Comparison of ENCODE assay signal across 23 cellular contexts in genomic region chr2:38435775-38436174, GRCh38. TPM values are rescaled to one million over a fixed set of nuclear protein-coding genes. Genes with fewer than 3 reads are reported as not detected.
A peak's percentile ranks its signal among the peaks of the same experiment; 100 is the strongest.
DNase-seq lines count a peak whose midpoint lies in the region; ATAC-seq, FAIRE-seq and TF ChIP-seq lines count a peak whose summit lies in the region.
"Had no signal": no experiment of that assay in that cellular context is flagged by ENCODE, and none has a peak within 500 bp of the region (broad histone marks: within the 10 kb centered on the region; RNA-seq: fewer than 3 reads in every experiment).

No MANE protein-coding gene starts in this region.

- no peaks in the 10 kb centered on the region for H4K20me1 ChIP-seq in HepG2 (ENCODE audit: insufficient read depth, low read length)
- H4K20me1 ChIP-seq: BLaER1 treated with 17β-estradiol and CSF1 and Interleukin-3, amounts not matched to agents 10 nM and 100 nM had no signal

- H3K27ac ChIP-seq in HepG2 (ENCODE audit: extremely low read length, insufficient read depth, low read length), result peak overlapping the region; percentile 9
- H3K27ac ChIP-seq in right lobe of liver, result no peak overlapping the region
- peak overlapping the region in 2 of 3 donors; percentile 8 to 19 for H3K27ac ChIP-seq in thyroid gland
- H3K27ac ChIP-seq: A549; BLaER1 treated with 17β-estradiol and CSF1 and Interleukin-3, amounts not matched to agents 10 nM and 100 nM had no signal

- H3K36me3 ChIP-seq in HepG2 (replicated peaks in 1 of 2; ENCODE audit: control insufficient read depth in 1 of 2, insufficient read depth in 2 of 2, low read length in 2 of 2), result no peaks in the 10 kb centered on the region
- H3K36me3 ChIP-seq in right lobe of liver, result no peaks in the 10 kb centered on the region
- no peaks in the 10 kb centered on the region for H3K36me3 ChIP-seq in thyroid gland
- H3K36me3 ChIP-seq: BE2C; BLaER1 treated with 17β-estradiol and CSF1 and Interleukin-3, amounts not matched to agents 10 nM and 100 nM; HAP-1 had no signal

- FAIRE-seq in HepG2 (lab: Jason Lieb, UNC), result no peak
- FAIRE-seq: A549, GM12891, GM18507, H54 had no signal

- no peak for TF ChIP-seq RAD21 in HepG2 (CRISPR knock-in tag; IDR thresholded peaks at IDR 0.05)

- POLR2A ChIA-PET in HepG2 (lab: Yijun Ruan, JAX), result no interaction called here

- TF ChIP-seq EP300 in HepG2 (IDR thresholded peaks at IDR 0.05; ENCODE audit: low read depth in 2 of 2, low read length in 2 of 2), result no peak
- no peak for TF ChIP-seq EP300 in HepG2 (CRISPR knock-in tag; IDR thresholded peaks at IDR 0.05; ENCODE audit: borderline replicate concordance)

- H3K27me3 ChIP-seq in HepG2 (ENCODE audit: control insufficient read depth in 1 of 2, insufficient read depth in 2 of 2, low read length in 2 of 2) (no peaks in the 10 kb centered on the region), right lobe of liver (no peaks in the 10 kb centered on the region), thyroid gland (no peaks in the 10 kb centered on the region)
- H3K27me3 ChIP-seq: BE2C; BLaER1 treated with 17β-estradiol and CSF1 and Interleukin-3, amounts not matched to agents 10 nM and 100 nM had no signal

- TF ChIP-seq POLR2A in HepG2 (IDR thresholded peaks at IDR 0.05; ENCODE audit: insufficient read depth in 1 of 2, low read depth in 2 of 2, low read length in 2 of 2), result no peak
- no peak for TF ChIP-seq POLR2A in right lobe of liver (IDR thresholded peaks at IDR 0.05)
- TF ChIP-seq POLR2A in thyroid gland (IDR thresholded peaks at IDR 0.05), result no peak

- H3K9me3 ChIP-seq in HepG2 (ENCODE audit: low read length) (no peaks in the 10 kb centered on the region; the same call in 1 of the 2 replicates), right lobe of liver (no peaks in the 10 kb centered on the region), thyroid gland (no peaks in the 10 kb centered on the region)
- H3K9me3 ChIP-seq: A549, BE2C, HAP-1 had no signal

- intact Hi-C loops in HepG2 (cut with micrococcal nuclease; ENCODE audit: unreplicated experiment) (loop anchor here (1.0 kb wide), 1 partner anchor 30 kb away; no protein-coding TSS in a partner anchor), right lobe of liver (cut with DNase I) (no loop called here), thyroid gland (cut with DNase I) (no loop called here)

- DNase-seq in HepG2 (ENCODE audit: low spot score), result no peak
- no peak for DNase-seq in right lobe of liver
- DNase-seq in thyroid gland, result no peak
- DNase-seq: 8988T; ACHN; AML-193; BE2C; Calu3; CD4-positive, alpha-beta memory T cell; COR-L47; DMS79 treated with DMSO at 0.1 percent for 48 hours; GF-D8; GOT3; HFFc6 had no signal

- H3K4me3 ChIP-seq in HepG2 (replicated peaks in 1 of 3; ENCODE audit: insufficient read depth in 1 of 3, low read depth in 2 of 3, low read length in 3 of 3) (no peak overlapping the region), right lobe of liver (no peak overlapping the region), thyroid gland (replicated peaks in 1 of 3) (no peak overlapping the region)
- H3K4me3 ChIP-seq: A549; BLaER1 treated with 17β-estradiol and CSF1 and Interleukin-3, amounts not matched to agents 10 nM and 100 nM; HAP-1 had no signal

- in situ Hi-C loops in HepG2 (cut with HindIII; ENCODE audit: extremely low pct_ligation_motif_present, low pct_unique_long_range_greater_than_20kb), result no loop called here

- no peak overlapping the region for H3K9ac ChIP-seq in HepG2 (ENCODE audit: insufficient read depth, low read depth, low read length)
- H3K9ac ChIP-seq: BLaER1 treated with 17β-estradiol and CSF1 and Interleukin-3, amounts not matched to agents 10 nM and 100 nM had no signal

- H2AFZ ChIP-seq in HepG2 (ENCODE audit: low read length), result no peak overlapping the region

- no TSS peak for BruUV-seq in HepG2 (replicated peaks; lab: Mats Ljungman, UMichigan)

- CTCF ChIA-PET in HepG2 (lab: Yijun Ruan, JAX; ENCODE audit: low intra/inter-chr PET ratio, low total read pairs), result no interaction called here

- TF ChIP-seq CTCF in HepG2 (CRISPR knock-in tag; IDR thresholded peaks at IDR 0.05), result no peak
- no peak for TF ChIP-seq CTCF in right lobe of liver (IDR thresholded peaks at IDR 0.05)
- no peak for TF ChIP-seq CTCF in thyroid gland (IDR thresholded peaks at IDR 0.05)

- peaks cover 82% of the 10 kb centered on the region for H3K4me1 ChIP-seq in HepG2 (ENCODE audit: insufficient read depth, low read length)
- H3K4me1 ChIP-seq in right lobe of liver, result peaks cover 0 to 19% (median 5%) of the 10 kb centered on the region in 4 donors
- peaks cover 47 to 69% of the 10 kb centered on the region in 2 donors for H3K4me1 ChIP-seq in thyroid gland
- H3K4me1 ChIP-seq: BLaER1 treated with 17β-estradiol and CSF1 and Interleukin-3, amounts not matched to agents 10 nM and 100 nM had no signal

- 45% methylated on average over 2 of the region's 2 CpGs for WGBS in HepG2 (ENCODE audit: low lambda C conversion rate)
- 78% methylated on average over 2 of the region's 2 CpGs for WGBS in right lobe of liver (ENCODE audit: insufficient coverage, low coverage, low lambda C conversion rate, missing lambda C conversion rate)
- 82 to 92% methylated on average over 2 of the region's 2 CpGs for WGBS in thyroid gland, 2 donors

- H3K79me2 ChIP-seq in HepG2 (ENCODE audit: insufficient read depth, low read length), result no peaks in the 10 kb centered on the region

- no peak for ATAC-seq in HepG2
- ATAC-seq in right lobe of liver, result no peak
- ATAC-seq in SK-N-SH treated with all-trans-retinoic acid at 6 μM for 48 hours, result no peak; the same call in 2 of the 3 replicates
- ATAC-seq in GM19395 (IDR thresholded peaks at IDR 0.05; ENCODE audit: unreplicated experiment), result no peak
- ATAC-seq in HG03135 (IDR thresholded peaks at IDR 0.05; ENCODE audit: unreplicated experiment), result no peak
- ATAC-seq: A549 had no signal

- peak overlapping the region; percentile 59 for H3K4me2 ChIP-seq in HepG2 (ENCODE audit: low read depth, low read length)
- H3K4me2 ChIP-seq: A549; BLaER1 treated with 17β-estradiol and CSF1 and Interleukin-3, amounts not matched to agents 10 nM and 100 nM had no signal

TF ChIP-seq in HepG2, 621 proteins besides CTCF, POLR2A, EP300 and RAD21:
- TF ChIP-seq ZNF773 (CRISPR knock-in tag; IDR thresholded peaks at IDR 0.05; ENCODE audit: borderline replicate concordance), result no peak
- peak; percentile 51; the same call in 1 of the 2 replicates for TF ChIP-seq ZNF564 (CRISPR knock-in tag; IDR thresholded peaks at IDR 0.05)
- no peak for TF ChIP-seq ATF7-NPFF (CRISPR knock-in tag; IDR thresholded peaks at IDR 0.05; ENCODE audit: low read depth)
- 0 out of 2 replicates have a peak, but pooled peaks have one; percentile 3 for TF ChIP-seq ZNF747 (CRISPR knock-in tag; IDR thresholded peaks at IDR 0.05; ENCODE audit: borderline replicate concordance)
- TF ChIP-seq STAG1 (CRISPR knock-in tag; IDR thresholded peaks at IDR 0.05), result no peak

TF ChIP-seq in SK-N-SH treated with all-trans-retinoic acid at 6 μM for 48 hours, 23 proteins besides CTCF, POLR2A, EP300 and RAD21:
- no peak for TF ChIP-seq PATZ1 (CRISPR knock-in tag; IDR thresholded peaks at IDR 0.05; ENCODE audit: borderline replicate concordance)
- peak; percentile 45; the same call in 1 of the 2 replicates for TF ChIP-seq TCF4 (CRISPR knock-in tag; IDR thresholded peaks at IDR 0.05; ENCODE audit: borderline replicate concordance)
- TF ChIP-seq ZFP30 (CRISPR knock-in tag; IDR thresholded peaks at IDR 0.05), result no peak
- 0 out of 2 replicates have a peak, but pooled peaks have one; percentile 15 for TF ChIP-seq ISL1 (CRISPR knock-in tag; IDR thresholded peaks at IDR 0.05)

RNA-seq across cellular contexts. Expression of gene ATL2, which starts 58.7 kb away (rescaled TPM):
- total RNA-seq in HepG2 (2016; rRNA removed; fragmentation: Illumina TruSeq; extraction: Trizol) (110 and 119 TPM in 2 replicates), right lobe of liver (10 to 100 TPM; 39.1 to 57.5 (median 46.3) TPM), thyroid gland (100 to 1,000 TPM; 126 to 267 (median 146) TPM)
- total RNA-seq in HepG2 (2016; cell fraction: cytosol; rRNA removed; fragmentation: Illumina TruSeq; extraction: Trizol; ENCODE audit: low read depth), result 27.7 and 31.0 TPM in 2 replicates
- total RNA-seq in HepG2 (2016; cell fraction: insoluble cytoplasmic fraction; rRNA removed; fragmentation: Illumina TruSeq; extraction: Trizol), result 103 and 118 TPM in 2 replicates
- total RNA-seq in HepG2 (2016; cell fraction: membrane; rRNA removed; fragmentation: Illumina TruSeq; extraction: Trizol), result 27.3 and 34.4 TPM in 2 replicates
- total RNA-seq in HepG2 (2016; cell fraction: nucleus; rRNA removed; fragmentation: Illumina TruSeq; extraction: Trizol), result 180 and 190 TPM in 2 replicates
- 38.7 and 56.5 TPM in 2 replicates for polyA plus RNA-seq in HepG2 (2011; rRNA removed)
- 38.9 and 55.1 TPM in 2 replicates for polyA plus RNA-seq in HepG2 (2011; cell fraction: cytosol; rRNA removed)
- polyA plus RNA-seq in HepG2 (2011; cell fraction: nucleus; rRNA removed), result 187 and 191 TPM in 2 replicates
- polyA plus RNA-seq in HepG2 (2012), result 70.4 and 80.6 TPM in 2 replicates
- 4.2 and 4.6 TPM in 2 replicates for polyA plus RNA-seq in HepG2 (2016; cell fraction: cytosol; fragmentation: Illumina TruSeq; extraction: Trizol; ENCODE audit: low read depth)
- 56.7 and 61.4 TPM in 2 replicates for polyA plus RNA-seq in HepG2 (2016; cell fraction: insoluble cytoplasmic fraction; fragmentation: Illumina TruSeq; extraction: Trizol; ENCODE audit: low read depth)
- 9.8 and 13.3 TPM in 2 replicates for polyA plus RNA-seq in HepG2 (2016; cell fraction: membrane; fragmentation: Illumina TruSeq; extraction: Trizol; ENCODE audit: low read depth)
- polyA plus RNA-seq in HepG2 (2016; cell fraction: nucleus; fragmentation: Illumina TruSeq; extraction: Trizol; ENCODE audit: insufficient read depth, low read depth), result 166 and 178 TPM in 2 replicates
- 27.4 and 51.2 TPM in 2 replicates for polyA minus RNA-seq in HepG2 (2011; rRNA and poly(A)+ RNA removed; ENCODE audit: low replicate concordance)
- 39.4 and 47.8 TPM in 2 replicates for polyA minus RNA-seq in HepG2 (2011; cell fraction: cytosol; rRNA and poly(A)+ RNA removed)
- polyA minus RNA-seq in HepG2 (2011; cell fraction: nucleus; rRNA and poly(A)+ RNA removed), result 212 and 269 TPM in 2 replicates

Comparison
In these comparisons a context has a peak if more than half of its experiments do, and no peak if none do; other contexts are left out.
1. H3K27ac ChIP-seq: peak in HepG2 (single experiment) and thyroid gland (2 of 3); none in right lobe of liver (0 of 3).